16 cellular contexts compared by ENCODE assay signal in genomic region chr6:109118337-109118736, GRCh38. TPM values are rescaled to one million over a fixed set of nuclear protein-coding genes. Genes with fewer than 3 reads are reported as not detected.
DNase-seq lines count a peak whose midpoint lies in the region; ATAC-seq, FAIRE-seq and TF ChIP-seq lines count a peak whose summit lies in the region.
"Had no signal": no experiment of that assay in that cellular context is flagged by ENCODE, and none has a peak within 500 bp of the region (broad histone marks: within the 10 kb centered on the region; RNA-seq: fewer than 3 reads in every experiment).

No MANE protein-coding gene starts in this region.

- H3K9ac ChIP-seq in liver (ENCODE audit: low read depth in 1 of 2, low read length in 2 of 2) (no peak overlapping the region), HepG2 (ENCODE audit: insufficient read depth, low read depth, low read length) (no peak overlapping the region)

- no peaks in the 10 kb centered on the region for H3K9me3 Mint-ChIP-seq in glutamatergic neuron (ENCODE audit: unreplicated experiment)
- no peaks in the 10 kb centered on the region for H3K9me3 Mint-ChIP-seq in CD8-positive, alpha-beta memory T cell
- H3K9me3 Mint-ChIP-seq: CD4-positive, alpha-beta T cell had no signal

- peaks cover 2% of the 10 kb centered on the region for H3K27me3 Mint-ChIP-seq in glutamatergic neuron (ENCODE audit: unreplicated experiment)
- peaks cover 0 to 1% of the 10 kb centered on the region in 2 donors for H3K27me3 Mint-ChIP-seq in CD8-positive, alpha-beta memory T cell
- H3K27me3 Mint-ChIP-seq: CD4-positive, alpha-beta T cell had no signal

- in situ Hi-C loops in HepG2 (cut with HindIII; ENCODE audit: extremely low pct_ligation_motif_present, low pct_unique_long_range_greater_than_20kb) = no loop called here
- in situ Hi-C loops in transverse colon (cut with MboI; ENCODE audit: low pct_ligation_motif_present in 1 of 4, low pct_unique_long_range_greater_than_20kb in 1 of 4, low sequenced_read_pairs in 3 of 4) = no loop called here

- H3K4me2 ChIP-seq in HepG2 (ENCODE audit: low read depth, low read length) = no peak overlapping the region

- DNase-seq in HepG2 (ENCODE audit: low spot score) (no peak), NCI-H2171 treated with DMSO at 0.1 percent for 48 hours (lab: John Stamatoyannopoulos, UW) (peak; percentile 53), glutamatergic neuron (no peak), transverse colon (no peak), tibial artery (no peak)
- DNase-seq in activated T-cell treated with anti-CD3 and anti-CD28 coated beads, Interleukin-2, amount 50 U/mL, for 1 hour = no peak
- no peak for DNase-seq in CD8-positive, alpha-beta memory T cell
- DNase-seq: CD4-positive, alpha-beta T cell; H7; Kasumi-1; NCI-H2081 treated with DMSO at 0.1 percent for 48 hours; NCI-H774; Right ventricle myocardium superior; SW 1271 had no signal

- no peaks in the 10 kb centered on the region for H4K20me1 ChIP-seq in HepG2 (ENCODE audit: insufficient read depth, low read length)

- no peaks in the 10 kb centered on the region for H3K36me3 ChIP-seq in liver (ENCODE audit: control insufficient read depth in 4 of 4, insufficient read depth in 3 of 4, low read depth in 1 of 4, low read length in 3 of 4)
- H3K36me3 ChIP-seq in HepG2 (replicated peaks in 1 of 2; ENCODE audit: control insufficient read depth in 1 of 2, insufficient read depth in 2 of 2, low read length in 2 of 2) = no peaks in the 10 kb centered on the region
- H3K36me3 ChIP-seq in transverse colon = no peaks in the 10 kb centered on the region
- H3K36me3 ChIP-seq in tibial artery = no peaks in the 10 kb centered on the region
- H3K36me3 ChIP-seq in CD8-positive, alpha-beta memory T cell (ENCODE audit: insufficient read depth, low read length) = no peaks in the 10 kb centered on the region

- peaks cover 0 to 50% (median 22%) of the 10 kb centered on the region in 4 donors for H3K4me1 ChIP-seq in liver (ENCODE audit: control insufficient read depth in 4 of 4, insufficient read depth in 4 of 4, low read length in 3 of 4)
- H3K4me1 ChIP-seq in HepG2 (ENCODE audit: insufficient read depth, low read length) = peaks cover 46% of the 10 kb centered on the region
- H3K4me1 ChIP-seq in transverse colon = peaks cover 15 to 53% (median 22%) of the 10 kb centered on the region in 4 donors
- peaks cover 0 to 54% (median 22%) of the 10 kb centered on the region in 4 donors for H3K4me1 ChIP-seq in tibial artery
- H3K4me1 ChIP-seq in CD8-positive, alpha-beta memory T cell (ENCODE audit: insufficient read depth, low read length) = no peaks in the 10 kb centered on the region

- TF ChIP-seq EP300 in HepG2 (IDR thresholded peaks at IDR 0.05; ENCODE audit: low read depth in 2 of 2, low read length in 2 of 2) = no peak
- TF ChIP-seq EP300 in HepG2 (CRISPR knock-in tag; IDR thresholded peaks at IDR 0.05; ENCODE audit: borderline replicate concordance) = no peak
- no peak for TF ChIP-seq EP300 in transverse colon (IDR thresholded peaks at IDR 0.05; ENCODE audit: low read depth)

- POLR2A ChIA-PET in HepG2 (lab: Yijun Ruan, JAX) = no interaction called here
- POLR2A ChIA-PET in CD8-positive, alpha-beta memory T cell (lab: Charles Lee) = no interaction called here

- CTCF ChIA-PET in HepG2 (lab: Yijun Ruan, JAX; ENCODE audit: low intra/inter-chr PET ratio, low total read pairs) = no interaction called here
- CTCF ChIA-PET in CD8-positive, alpha-beta memory T cell (lab: Charles Lee) = interaction anchor here (1.1 kb wide), 1 partner anchor 42 kb away, joined by 3 read pairs; no protein-coding TSS in a partner anchor

- no peaks in the 10 kb centered on the region for H3K27me3 ChIP-seq in liver (ENCODE audit: control insufficient read depth in 4 of 4, insufficient read depth in 4 of 4, low read length in 3 of 4)
- no peaks in the 10 kb centered on the region for H3K27me3 ChIP-seq in HepG2 (ENCODE audit: control insufficient read depth in 1 of 2, insufficient read depth in 2 of 2, low read length in 2 of 2)
- H3K27me3 ChIP-seq in transverse colon = no peaks in the 10 kb centered on the region
- no peaks in the 10 kb centered on the region for H3K27me3 ChIP-seq in tibial artery
- H3K27me3 ChIP-seq in CD8-positive, alpha-beta memory T cell (ENCODE audit: insufficient read depth, low read length, poor library complexity, severe bottlenecking) = no peaks in the 10 kb centered on the region

- H3K27ac ChIP-seq in liver (ENCODE audit: low read depth in 1 of 2, low read length in 2 of 2) (peak overlapping the region; percentile 82 to 84), HepG2 (ENCODE audit: extremely low read length, insufficient read depth, low read length) (no peak overlapping the region), transverse colon (no peak overlapping the region), tibial artery (no peak overlapping the region)
- H3K27ac ChIP-seq in CD8-positive, alpha-beta memory T cell (ENCODE audit: low read depth, low read length) = no peak overlapping the region

- FAIRE-seq in HepG2 (lab: Jason Lieb, UNC) = no peak

- TF ChIP-seq POLR2A in HepG2 (IDR thresholded peaks at IDR 0.05; ENCODE audit: insufficient read depth in 1 of 2, low read depth in 2 of 2, low read length in 2 of 2) (no peak), transverse colon (IDR thresholded peaks at IDR 0.05) (no peak)

- H3K27ac Mint-ChIP-seq in glutamatergic neuron (ENCODE audit: unreplicated experiment) = peak overlapping the region; percentile 8
- H3K27ac Mint-ChIP-seq in CD8-positive, alpha-beta memory T cell = no peak overlapping the region
- H3K27ac Mint-ChIP-seq: CD4-positive, alpha-beta T cell had no signal

- H3K36me3 Mint-ChIP-seq in glutamatergic neuron (ENCODE audit: unreplicated experiment) = no peaks in the 10 kb centered on the region
- no peaks in the 10 kb centered on the region for H3K36me3 Mint-ChIP-seq in CD8-positive, alpha-beta memory T cell

- H3K4me3 ChIP-seq in liver (ENCODE audit: low read depth in 1 of 3, low read length in 3 of 3) = no peak overlapping the region
- H3K4me3 ChIP-seq in HepG2 (replicated peaks in 1 of 3; ENCODE audit: insufficient read depth in 1 of 3, low read depth in 2 of 3, low read length in 3 of 3) = no peak overlapping the region
- H3K4me3 ChIP-seq in transverse colon = no peak overlapping the region
- H3K4me3 ChIP-seq in tibial artery = no peak overlapping the region
- no peak overlapping the region for H3K4me3 ChIP-seq in CD8-positive, alpha-beta memory T cell (ENCODE audit: low read length)

- no peak overlapping the region for H3K4me3 Mint-ChIP-seq in glutamatergic neuron (ENCODE audit: unreplicated experiment)
- H3K4me3 Mint-ChIP-seq in CD8-positive, alpha-beta memory T cell = no peak overlapping the region
- H3K4me3 Mint-ChIP-seq: CD4-positive, alpha-beta T cell had no signal

- H2AFZ ChIP-seq in HepG2 (ENCODE audit: low read length) = no peak overlapping the region

- ATAC-seq in HepG2 = no peak
- ATAC-seq: Panc1 had no signal

- BruUV-seq in HepG2 (replicated peaks; lab: Mats Ljungman, UMichigan) = no TSS peak

- no peak for TF ChIP-seq CTCF in liver (IDR thresholded peaks at IDR 0.05; ENCODE audit: low read depth, low read length, missing input control)
- no peak for TF ChIP-seq CTCF in HepG2 (CRISPR knock-in tag; IDR thresholded peaks at IDR 0.05)
- no peak for TF ChIP-seq CTCF in glutamatergic neuron (IDR thresholded peaks at IDR 0.05; ENCODE audit: partially characterized antibody, unreplicated experiment)
- no peak for TF ChIP-seq CTCF in transverse colon (IDR thresholded peaks at IDR 0.05)
- TF ChIP-seq CTCF in tibial artery (IDR thresholded peaks at IDR 0.05) = no peak

- H3K9me3 ChIP-seq in liver (ENCODE audit: control insufficient read depth in 4 of 4, low read length in 3 of 4) = no peaks in the 10 kb centered on the region
- H3K9me3 ChIP-seq in HepG2 (ENCODE audit: low read length) = no peaks in the 10 kb centered on the region
- H3K9me3 ChIP-seq in transverse colon = no peaks in the 10 kb centered on the region
- no peaks in the 10 kb centered on the region for H3K9me3 ChIP-seq in tibial artery
- H3K9me3 ChIP-seq in CD8-positive, alpha-beta memory T cell (ENCODE audit: low read length) = no peaks in the 10 kb centered on the region

- intact Hi-C loops in HepG2 (cut with micrococcal nuclease; ENCODE audit: unreplicated experiment) = no loop called here
- intact Hi-C loops in transverse colon (cut with DNase I; ENCODE audit: low total_unique reads) = no loop called here
- intact Hi-C loops in tibial artery (cut with DNase I; ENCODE audit: low total_unique reads) = no loop called here

- TF ChIP-seq RAD21 in liver (IDR thresholded peaks at IDR 0.05) (no peak), HepG2 (CRISPR knock-in tag; IDR thresholded peaks at IDR 0.05) (no peak)

- no peaks in the 10 kb centered on the region for H3K79me2 ChIP-seq in HepG2 (ENCODE audit: insufficient read depth, low read length)

- peaks cover 18% of the 10 kb centered on the region for H3K4me1 Mint-ChIP-seq in glutamatergic neuron (ENCODE audit: low read depth, unreplicated experiment)
- H3K4me1 Mint-ChIP-seq in CD8-positive, alpha-beta memory T cell = peaks cover 8 to 15% (median 14%) of the 10 kb centered on the region in 3 donors

- 62% methylated on average over 5 of the region's 5 CpGs for WGBS in liver
- 94% methylated on average over 5 of the region's 5 CpGs for WGBS in HepG2 (ENCODE audit: low lambda C conversion rate)
- WGBS in transverse colon (ENCODE audit: low coverage in 1 of 2), 2 donors = 80 to 83% methylated on average over 5 of the region's 5 CpGs

RNA-seq across cellular contexts. Expression of gene CEP57L1, which starts 23.0 kb away (rescaled TPM):
- total RNA-seq in liver = 10 to 100 TPM; 10.1 to 22.1 TPM
- polyA plus RNA-seq in liver = 10 to 100 TPM in 1 of 2 donors, 1 to 10 TPM in 1; 3.8 to 10.2 TPM
- total RNA-seq in HepG2 (2016; rRNA removed; fragmentation: Illumina TruSeq; extraction: Trizol) = 15.5 and 20.7 TPM in 2 replicates
- total RNA-seq in HepG2 (2016; cell fraction: cytosol; rRNA removed; fragmentation: Illumina TruSeq; extraction: Trizol; ENCODE audit: low read depth) = 20.5 and 21.1 TPM in 2 replicates
- 16.4 and 22.3 TPM in 2 replicates for total RNA-seq in HepG2 (2016; cell fraction: insoluble cytoplasmic fraction; rRNA removed; fragmentation: Illumina TruSeq; extraction: Trizol)
- total RNA-seq in HepG2 (2016; cell fraction: membrane; rRNA removed; fragmentation: Illumina TruSeq; extraction: Trizol) = 12.0 and 13.3 TPM in 2 replicates
- total RNA-seq in HepG2 (2016; cell fraction: nucleus; rRNA removed; fragmentation: Illumina TruSeq; extraction: Trizol) = 12.7 and 13.1 TPM in 2 replicates
- 5.5 and 7.7 TPM in 2 replicates for polyA plus RNA-seq in HepG2 (2011; rRNA removed)
- polyA plus RNA-seq in HepG2 (2011; cell fraction: cytosol; rRNA removed) = 2.6 TPM in 2 replicates
- polyA plus RNA-seq in HepG2 (2011; cell fraction: nucleus; rRNA removed) = 3.6 and 5.3 TPM in 2 replicates
- 3.4 and 6.8 TPM in 2 replicates for polyA plus RNA-seq in HepG2 (2012)
- polyA plus RNA-seq in HepG2 (2016; cell fraction: cytosol; fragmentation: Illumina TruSeq; extraction: Trizol; ENCODE audit: low read depth) = 1.7 and 3.0 TPM in 2 replicates
- 15.9 and 16.9 TPM in 2 replicates for polyA plus RNA-seq in HepG2 (2016; cell fraction: insoluble cytoplasmic fraction; fragmentation: Illumina TruSeq; extraction: Trizol; ENCODE audit: low read depth)
- polyA plus RNA-seq in HepG2 (2016; cell fraction: membrane; fragmentation: Illumina TruSeq; extraction: Trizol; ENCODE audit: low read depth) = 4.1 and 4.6 TPM in 2 replicates
- polyA plus RNA-seq in HepG2 (2016; cell fraction: nucleus; fragmentation: Illumina TruSeq; extraction: Trizol; ENCODE audit: insufficient read depth, low read depth) = 9.7 and 9.9 TPM in 2 replicates
- 3.1 and 14.4 TPM in 2 replicates for polyA minus RNA-seq in HepG2 (2011; rRNA and poly(A)+ RNA removed; ENCODE audit: low replicate concordance)
- 6.2 and 6.4 TPM in 2 replicates for polyA minus RNA-seq in HepG2 (2011; cell fraction: cytosol; rRNA and poly(A)+ RNA removed)
- polyA minus RNA-seq in HepG2 (2011; cell fraction: nucleus; rRNA and poly(A)+ RNA removed) = 15.9 and 20.3 TPM in 2 replicates
- 22.7 TPM for total RNA-seq in glutamatergic neuron (ENCODE audit: unreplicated experiment)
- total RNA-seq in transverse colon = 10 to 100 TPM in 2 of 4 donors, 1 to 10 TPM in 2; 1.9 to 29.5 (median 9.5) TPM
- 10 to 100 TPM; 18.6 to 19.1 TPM for total RNA-seq in CD8-positive, alpha-beta memory T cell
- polyA plus RNA-seq in CD8-positive, alpha-beta memory T cell = 7.8 TPM

RNA-seq across cellular contexts. Expression of gene SESN1, which starts 23.7 kb away (rescaled TPM):
- total RNA-seq in liver = 10 to 100 TPM; 14.1 to 17.0 TPM
- polyA plus RNA-seq in liver = 1 to 10 TPM; 6.2 to 7.9 TPM
- 44.7 and 52.1 TPM in 2 replicates for total RNA-seq in HepG2 (2016; rRNA removed; fragmentation: Illumina TruSeq; extraction: Trizol)
- 5.9 and 6.4 TPM in 2 replicates for total RNA-seq in HepG2 (2016; cell fraction: cytosol; rRNA removed; fragmentation: Illumina TruSeq; extraction: Trizol; ENCODE audit: low read depth)
- 44.0 and 53.7 TPM in 2 replicates for total RNA-seq in HepG2 (2016; cell fraction: insoluble cytoplasmic fraction; rRNA removed; fragmentation: Illumina TruSeq; extraction: Trizol)
- total RNA-seq in HepG2 (2016; cell fraction: membrane; rRNA removed; fragmentation: Illumina TruSeq; extraction: Trizol) = 18.5 and 19.2 TPM in 2 replicates
- 41.0 and 44.1 TPM in 2 replicates for total RNA-seq in HepG2 (2016; cell fraction: nucleus; rRNA removed; fragmentation: Illumina TruSeq; extraction: Trizol)
- polyA plus RNA-seq in HepG2 (2011; rRNA removed) = 20.6 and 24.9 TPM in 2 replicates
- polyA plus RNA-seq in HepG2 (2011; cell fraction: cytosol; rRNA removed) = 8.7 and 12.4 TPM in 2 replicates
- 18.6 and 19.8 TPM in 2 replicates for polyA plus RNA-seq in HepG2 (2011; cell fraction: nucleus; rRNA removed)
- polyA plus RNA-seq in HepG2 (2012) = 16.9 and 20.3 TPM in 2 replicates
- 3.6 TPM in 2 replicates for polyA plus RNA-seq in HepG2 (2016; cell fraction: cytosol; fragmentation: Illumina TruSeq; extraction: Trizol; ENCODE audit: low read depth)
- 46.8 and 47.5 TPM in 2 replicates for polyA plus RNA-seq in HepG2 (2016; cell fraction: insoluble cytoplasmic fraction; fragmentation: Illumina TruSeq; extraction: Trizol; ENCODE audit: low read depth)
- 9.9 and 10.9 TPM in 2 replicates for polyA plus RNA-seq in HepG2 (2016; cell fraction: membrane; fragmentation: Illumina TruSeq; extraction: Trizol; ENCODE audit: low read depth)
- 40.6 and 43.2 TPM in 2 replicates for polyA plus RNA-seq in HepG2 (2016; cell fraction: nucleus; fragmentation: Illumina TruSeq; extraction: Trizol; ENCODE audit: insufficient read depth, low read depth)
- 15.1 and 39.9 TPM in 2 replicates for polyA minus RNA-seq in HepG2 (2011; rRNA and poly(A)+ RNA removed; ENCODE audit: low replicate concordance)
- 14.2 and 14.6 TPM in 2 replicates for polyA minus RNA-seq in HepG2 (2011; cell fraction: cytosol; rRNA and poly(A)+ RNA removed)
- polyA minus RNA-seq in HepG2 (2011; cell fraction: nucleus; rRNA and poly(A)+ RNA removed) = 66.0 and 72.1 TPM in 2 replicates
- total RNA-seq in glutamatergic neuron (ENCODE audit: unreplicated experiment) = 27.1 TPM
- total RNA-seq in transverse colon = 10 to 100 TPM; 43.1 to 73.4 (median 48.7) TPM
- total RNA-seq in CD8-positive, alpha-beta memory T cell = 10 to 100 TPM; 20.2 to 22.0 TPM
- 39.2 TPM for polyA plus RNA-seq in CD8-positive, alpha-beta memory T cell

Comparison
In these comparisons a context has a peak if more than half of its experiments do, and no peak if none do; other contexts are left out.
1. H3K27ac ChIP-seq: peak in liver (2 of 2); none in HepG2 (single experiment), transverse colon (0 of 4), tibial artery (0 of 2) and CD8-positive, alpha-beta memory T cell (single experiment).